18 cellular contexts compared by ENCODE assay signal in genomic region chrX:143945171-143945570, GRCh38.
"Had no signal": no experiment of that assay in that cellular context is flagged by ENCODE, and none has a peak within 500 bp of the region (broad histone marks: within the 10 kb centered on the region; RNA-seq: fewer than 3 reads in every experiment).

No MANE protein-coding gene starts in this region.

- H3K9ac ChIP-seq: SK-N-SH had no signal

- DNase-seq: KBM-7, MV-4-11, NCI-H1048, NCI-H1105, NCI-H1417 treated with DMSO at 0.1 percent for 48 hours, NCI-H146, NCI-H1694 treated with DMSO at 0.1 percent for 48 hours, NCI-H1930, NCI-H2107, NCI-H2227 treated with DMSO at 0.1 percent for 48 hours, NCI-H524, NCI-H526 treated with DMSO at 0.1 percent for 48 hours, NCI-H774, PC-3, SHP77, SK-N-SH had no signal

- H3K27ac ChIP-seq: RWPE1 had no signal

- H3K4me2 ChIP-seq: SK-N-SH had no signal

- H3K9me3 ChIP-seq: SK-N-SH had no signal

- ATAC-seq: Panc1, PC-3 had no signal
